Comparison of ENCODE assay signal across 12 cellular contexts in the genomic region with DNA sequence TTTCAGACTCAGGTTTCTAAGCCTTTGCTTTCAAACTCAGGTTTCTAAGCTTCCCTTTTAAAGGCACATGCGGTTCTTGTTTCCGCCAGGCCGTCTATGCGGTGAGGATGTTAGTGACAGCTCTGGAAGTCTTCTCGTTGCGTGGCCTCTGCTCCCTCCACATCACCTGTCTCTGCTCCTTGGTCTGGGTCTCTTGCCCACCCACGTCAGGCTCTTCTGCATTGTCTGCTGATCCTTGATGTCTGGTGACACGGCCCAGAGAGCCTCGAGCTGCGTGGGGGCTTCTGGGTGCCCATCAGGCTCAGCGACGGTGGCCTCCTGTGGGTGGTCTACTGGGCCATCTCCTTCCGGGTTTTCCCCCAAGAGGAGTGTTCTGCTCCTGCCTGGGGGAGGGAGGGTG. TPM values are rescaled to one million over a fixed set of nuclear protein-coding genes. Genes with fewer than 3 reads are reported as not detected.
DNase-seq lines count a peak whose midpoint lies in the region; ATAC-seq and TF ChIP-seq lines count a peak whose summit lies in the region.
"Had no signal": no experiment of that assay in that cellular context is flagged by ENCODE, and none has a peak within 500 bp of the region (broad histone marks: within the 10 kb centered on the region; RNA-seq: fewer than 3 reads in every experiment).

No MANE protein-coding gene starts in this region.

- H3K4me1 ChIP-seq in heart right ventricle = peaks cover 69 to 100% (median 100%) of the 10 kb centered on the region in 9 donors

- H3K9me3 Mint-ChIP-seq in activated B cell treated with CpG ODN at 0.5 μM for 24 hours = no peaks in the 10 kb centered on the region
- no peaks in the 10 kb centered on the region for H3K9me3 Mint-ChIP-seq in immature natural killer cell
- no peaks in the 10 kb centered on the region for H3K9me3 Mint-ChIP-seq in type B pancreatic cell
- H3K9me3 Mint-ChIP-seq: neural crest cell had no signal

- 56 to 58% methylated on average over 13 of the region's 13 CpGs for WGBS in heart right ventricle, 2 donors

- H3K9me3 ChIP-seq in heart right ventricle = no peaks in the 10 kb centered on the region

- intact Hi-C loops in heart right ventricle (cut with DNase I) (loop anchor here in 1 of 10 donors (10.0 kb wide), 1 partner anchor 128 kb away; no protein-coding TSS in a partner anchor), left ventricle myocardium superior (cut with micrococcal nuclease) (no loop called here), activated B cell treated with CpG ODN at 0.5 μM for 24 hours (cut with micrococcal nuclease) (loop anchor here (1.0 kb wide), 1 partner anchor 11 kb away; no protein-coding TSS in a partner anchor)

- H3K4me3 ChIP-seq in heart right ventricle = peak overlapping the region in 1 of 10 donors; percentile 21
- H3K4me3 ChIP-seq: PC-9 had no signal

- peaks cover 0 to 22% (median 0%) of the 10 kb centered on the region in 9 donors for H3K36me3 ChIP-seq in heart right ventricle

- no peak for TF ChIP-seq POLR2A in erythroblast (IDR thresholded peaks at IDR 0.05; ENCODE audit: low read length)

- ATAC-seq in heart right ventricle (no peak), left ventricle myocardium superior (no peak), activated B cell treated with CpG ODN at 0.5 μM for 24 hours (ENCODE audit: low read depth) (no peak), GM21723 (IDR thresholded peaks at IDR 0.05; ENCODE audit: unreplicated experiment) (no peak)

- no peaks in the 10 kb centered on the region for H3K27me3 ChIP-seq in heart right ventricle

- H3K36me3 Mint-ChIP-seq in activated B cell treated with CpG ODN at 0.5 μM for 24 hours (ENCODE audit: low read depth) = peaks cover 39% of the 10 kb centered on the region
- peaks cover 7 to 24% (median 8%) of the 10 kb centered on the region in 3 donors for H3K36me3 Mint-ChIP-seq in immature natural killer cell
- H3K36me3 Mint-ChIP-seq in type B pancreatic cell = no peaks in the 10 kb centered on the region

- H3K27me3 Mint-ChIP-seq in activated B cell treated with CpG ODN at 0.5 μM for 24 hours (no peaks in the 10 kb centered on the region), immature natural killer cell (ENCODE audit: low read depth in 3 of 3) (peaks cover 39 to 74% (median 39%) of the 10 kb centered on the region in 3 donors), type B pancreatic cell (no peaks in the 10 kb centered on the region)

- DNase-seq in heart right ventricle = no peak
- no peak for DNase-seq in left ventricle myocardium superior
- no peak for DNase-seq in activated B cell treated with CpG ODN at 0.5 μM for 24 hours
- DNase-seq in immature natural killer cell = peak; percentile 44 to 65 (median 53)
- DNase-seq in type B pancreatic cell (ENCODE audit: extremely low spot score, unreplicated experiment) = no peak
- no peak for DNase-seq in epidermal melanocyte (ENCODE audit: insufficient read length, low spot score)
- no peak for DNase-seq in erythroblast (lab: John Stamatoyannopoulos, UW)
- DNase-seq: activated CD4-positive, alpha-beta T cell treated with anti-CD3 and anti-CD28 coated beads, Interleukin-2, amount 50 U/mL, for 48 hours; NCI-H146; PC-9 had no signal

- TF ChIP-seq CTCF in heart right ventricle (IDR thresholded peaks at IDR 0.05) (no peak), activated B cell treated with CpG ODN at 0.5 μM for 24 hours (IDR thresholded peaks at IDR 0.05) (no peak), type B pancreatic cell (conservative IDR thresholded peaks at IDR 0.05) (no peak)

- CTCF ChIA-PET in activated B cell treated with CpG ODN at 0.5 μM for 24 hours (lab: Charles Lee) = interaction anchor here (1.3 to 3.6 kb wide), 6 partner anchors 8 to 133 kb away, joined by 4 to 22 read pairs (median 6); no protein-coding TSS in a partner anchor

- POLR2A ChIA-PET in activated B cell treated with CpG ODN at 0.5 μM for 24 hours (lab: Charles Lee) = interaction anchor here (0.6 to 3.3 kb wide), 19 partner anchors 9 to 142 kb away, joined by 3 to 26 read pairs (median 4); a partner anchor contains a TSS

- H3K4me1 Mint-ChIP-seq in activated B cell treated with CpG ODN at 0.5 μM for 24 hours (peaks cover 100% of the 10 kb centered on the region), immature natural killer cell (peaks cover 97 to 100% of the 10 kb centered on the region in 2 donors), type B pancreatic cell (ENCODE audit: unreplicated experiment) (peaks cover 47% of the 10 kb centered on the region)

- H3K27ac Mint-ChIP-seq in activated B cell treated with CpG ODN at 0.5 μM for 24 hours (peak overlapping the region; percentile 92), immature natural killer cell (peak overlapping the region; percentile 92 to 99 (median 95)), type B pancreatic cell (peak overlapping the region; percentile 27)

- H3K4me3 Mint-ChIP-seq in activated B cell treated with CpG ODN at 0.5 μM for 24 hours (peak overlapping the region; percentile 74), immature natural killer cell (peak overlapping the region; percentile 73 to 87 (median 85)), type B pancreatic cell (no peak overlapping the region)
- H3K4me3 Mint-ChIP-seq: neural crest cell had no signal

- peak overlapping the region in 8 of 10 donors; percentile 29 to 97 (median 94) for H3K27ac ChIP-seq in heart right ventricle
- H3K27ac ChIP-seq: PC-9 had no signal

RNA-seq across cellular contexts. Expression of a gene that starts 30.5 kb away (rescaled TPM):
- total RNA-seq in heart right ventricle (100 to 1,000 TPM in 1 of 10 donors, 10 to 100 TPM in 9; 28.4 to 101 (median 49.4) TPM), left ventricle myocardium superior (85.3 TPM), activated B cell treated with CpG ODN at 0.5 μM for 24 hours (177 and 178 TPM in 2 replicates), type B pancreatic cell (ENCODE audit: low replicate concordance) (38.6 and 58.2 TPM in 2 replicates)
- polyA plus RNA-seq in heart right ventricle (10 to 100 TPM; 32.9 to 44.0 TPM), immature natural killer cell (10 to 100 TPM; 24.7 to 89.9 (median 47.2) TPM)

Comparison
In these comparisons a context has a peak if more than half of its experiments do, and no peak if none do; other contexts are left out.
1. DNase-seq: peak in immature natural killer cell (3 of 3); none in heart right ventricle (0 of 2), left ventricle myocardium superior (single experiment), activated B cell treated with CpG ODN at 0.5 μM for 24 hours (single experiment), type B pancreatic cell (single experiment), epidermal melanocyte (single experiment) and erythroblast (0 of 2).
2. H3K27ac Mint-ChIP-seq: peak in every context shown above with its lines; median percentile 95 in immature natural killer cell; 92 in activated B cell treated with CpG ODN at 0.5 μM for 24 hours; 27 in type B pancreatic cell.